ENCODE assay signal across 25 cellular contexts in the genomic region with DNA sequence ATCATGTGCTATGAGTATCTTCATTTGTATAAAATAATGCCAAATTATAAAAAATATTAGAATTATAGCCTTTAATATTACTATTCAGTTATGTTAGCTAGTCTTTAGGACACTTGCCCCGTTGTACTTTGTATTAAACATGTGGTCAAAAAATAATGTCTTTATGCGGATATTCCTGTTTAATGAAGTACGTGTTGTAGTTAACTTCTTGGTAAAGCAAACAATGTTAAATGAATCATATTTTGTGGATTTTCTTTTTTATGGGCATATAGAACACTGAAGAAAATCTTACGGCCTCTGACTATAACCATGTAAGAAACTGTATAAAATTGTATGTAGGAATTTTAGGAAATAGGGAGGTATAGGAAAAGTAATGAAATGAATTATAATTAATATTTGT.
"Had no signal": no experiment of that assay in that cellular context is flagged by ENCODE, and none has a peak within 500 bp of the region (broad histone marks: within the 10 kb centered on the region; RNA-seq: fewer than 3 reads in every experiment).

No MANE protein-coding gene starts in this region.

- ATAC-seq: left colon; left lung; lower lobe of right lung; naive thymus-derived CD8-positive, alpha-beta T cell; sciatic nerve; stimulated activated naive B cell treated with anti-CD40 and anti-IgM and Interleukin-4, amounts not matched to agents 10 μg/mL and 1 μg/mL and 100 μg/mL, for 72 hours; stimulated activated naive CD8-positive, alpha-beta T cell treated with anti-CD3 and anti-CD28 coated beads, Interleukin-15, Interleukin-2, amounts not matched to agents 100 U/mL and 50 U/mL, for 24 hours; upper lobe of right lung had no signal

- DNase-seq: hippocampal formation; kidney; left colon; left lung; lower lobe of right lung; mammary epithelial cell; mesenchymal stem cell; naive thymus-derived CD8-positive, alpha-beta T cell; nucleus accumbens; stimulated activated CD4-positive, alpha-beta T cell treated with anti-CD3 and anti-CD28 coated beads, Interleukin-12 subunit alpha, Interleukin-12 subunit beta, amount 100 ng/mL, for 4 hours; stimulated activated CD4-positive, alpha-beta T cell treated with anti-CD3 and anti-CD28 coated beads, Interleukin-15, amount 100 ng/mL, for 24 hours; stimulated activated CD4-positive, alpha-beta T cell treated with anti-CD3 and anti-CD28 coated beads, Interleukin-2, amount 100 ng/mL, for 24 hours; stimulated activated CD4-positive, alpha-beta T cell treated with anti-CD3 and anti-CD28 coated beads, Interleukin-4, amount 100 ng/mL, for 1 hour; stimulated activated naive B cell treated with anti-CD40 and anti-IgM and Interleukin-4, amounts not matched to agents 10 μg/mL and 1 μg/mL and 100 μg/mL, for 72 hours; stimulated activated naive CD8-positive, alpha-beta T cell treated with anti-CD3 and anti-CD28 coated beads, Interleukin-15, Interleukin-2, amounts not matched to agents 100 U/mL and 50 U/mL, for 24 hours; tibial artery; trophoblast cell; upper lobe of right lung had no signal

- H3K27ac ChIP-seq: left lung, lower lobe of right lung, parathyroid adenoma, right atrium auricular region, skin epidermis, suprapubic skin, thoracic aorta, tibial artery, upper lobe of right lung had no signal

- H3K27me3 ChIP-seq: left lung, right atrium auricular region, suprapubic skin, tibial artery, upper lobe of right lung had no signal

- H3K9me3 ChIP-seq: left lung, lower lobe of right lung, right atrium auricular region, suprapubic skin, thoracic aorta, tibial artery, upper lobe of right lung had no signal

- H3K36me3 ChIP-seq: left lung, lower lobe of right lung, right atrium auricular region, suprapubic skin, thoracic aorta, tibial artery, upper lobe of right lung had no signal

- H2AFZ ChIP-seq: parathyroid adenoma had no signal

- H3K79me2 ChIP-seq: parathyroid adenoma had no signal

- H3K4me1 ChIP-seq: parathyroid adenoma, suprapubic skin had no signal

- H3K4me3 ChIP-seq: left lung, lower lobe of right lung, right atrium auricular region, skin epidermis, suprapubic skin, thoracic aorta, tibial artery, upper lobe of right lung had no signal

- H3K9ac ChIP-seq: parathyroid adenoma had no signal

- FAIRE-seq: urothelium cell line had no signal
